Comparison of ENCODE assay signal across 12 cellular contexts in the genomic region with DNA sequence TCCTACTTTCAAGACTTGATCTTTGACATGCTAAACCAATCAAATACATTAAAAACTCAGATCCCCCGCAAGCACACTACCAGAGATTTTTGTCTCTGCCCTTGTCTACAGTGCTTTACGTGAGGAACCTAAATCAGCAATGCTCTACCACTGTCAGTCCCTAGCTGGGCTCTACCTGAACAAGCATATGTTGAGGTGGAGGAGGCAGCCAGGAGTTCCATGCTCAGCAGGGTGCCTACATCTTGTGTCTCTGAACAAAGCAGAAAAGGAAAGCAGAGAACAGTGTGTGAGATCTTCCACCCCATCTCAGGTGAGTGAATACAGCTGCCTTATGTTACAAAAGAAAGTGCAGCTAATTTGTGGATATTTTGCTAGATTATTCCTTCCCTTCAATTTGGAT.
DNase-seq lines count a peak whose midpoint lies in the region; ATAC-seq and TF ChIP-seq lines count a peak whose summit lies in the region.
"Had no signal": no experiment of that assay in that cellular context is flagged by ENCODE, and none has a peak within 500 bp of the region (broad histone marks: within the 10 kb centered on the region; RNA-seq: fewer than 3 reads in every experiment).

No MANE protein-coding gene starts in this region.

- H3K4me1 Mint-ChIP-seq in WTC11 (peaks cover 19% of the 10 kb centered on the region), progenitor cell of endocrine pancreas (ENCODE audit: low read depth) (peaks cover 3% of the 10 kb centered on the region)
- H3K4me1 Mint-ChIP-seq: CD14-positive monocyte; CD4-positive, alpha-beta memory T cell had no signal

- TF ChIP-seq CTCF in WTC11 (IDR thresholded peaks at IDR 0.05) (no peak), progenitor cell of endocrine pancreas (IDR thresholded peaks at IDR 0.05; ENCODE audit: unreplicated experiment) (no peak)

- CTCF ChIA-PET in WTC11 (lab: Charles Lee) = interaction anchor here (0.6 kb wide), 1 partner anchor 17 kb away, joined by 5 read pairs; no protein-coding TSS in a partner anchor

- H3K36me3 Mint-ChIP-seq in WTC11 (no peaks in the 10 kb centered on the region), progenitor cell of endocrine pancreas (ENCODE audit: insufficient read depth) (no peaks in the 10 kb centered on the region)
- H3K36me3 Mint-ChIP-seq: CD14-positive monocyte; CD4-positive, alpha-beta memory T cell had no signal

- peak; percentile 70 for ATAC-seq in WTC11

- H3K9me3 Mint-ChIP-seq in WTC11 = no peaks in the 10 kb centered on the region; the same call in 1 of the 2 replicates
- no peaks in the 10 kb centered on the region for H3K9me3 Mint-ChIP-seq in progenitor cell of endocrine pancreas (ENCODE audit: low read depth)

- H3K27ac Mint-ChIP-seq in WTC11 (no peak overlapping the region), progenitor cell of endocrine pancreas (no peak overlapping the region)
- H3K27ac Mint-ChIP-seq: CD14-positive monocyte; CD4-positive, alpha-beta memory T cell had no signal

- no peaks in the 10 kb centered on the region for H3K27me3 Mint-ChIP-seq in WTC11 (ENCODE audit: low read depth)
- no peaks in the 10 kb centered on the region for H3K27me3 Mint-ChIP-seq in progenitor cell of endocrine pancreas

- H3K4me3 Mint-ChIP-seq in WTC11 (no peak overlapping the region), progenitor cell of endocrine pancreas (ENCODE audit: low read depth) (no peak overlapping the region)
- H3K4me3 Mint-ChIP-seq: CD14-positive monocyte; CD4-positive, alpha-beta memory T cell had no signal

- POLR2A ChIA-PET in WTC11 (lab: Charles Lee) = no interaction called here

- DNase-seq in NCI-H2171 treated with DMSO at 0.1 percent for 48 hours (lab: John Stamatoyannopoulos, UW) (peak; percentile 41), NCI-H2171 (lab: John Stamatoyannopoulos, UW) (no peak), WTC11 (ENCODE audit: low spot score) (no peak), iPS DF 4.7 (ENCODE audit: extremely low read depth, low spot score) (peak; percentile 7), NCI-H146 (lab: John Stamatoyannopoulos, UW) (no peak), progenitor cell of endocrine pancreas (ENCODE audit: low spot score, unreplicated experiment) (no peak)
- no peak for DNase-seq in activated T-cell treated with anti-CD3 and anti-CD28 coated beads, Interleukin-2, amount 50 U/mL, for 1 hour
- DNase-seq: 8988T; CD4-positive, alpha-beta memory T cell; DMS79 treated with DMSO at 0.1 percent for 48 hours; HCEC 1CT had no signal

TF ChIP-seq in WTC11, 78 proteins besides CTCF, POLR2A, EP300 and RAD21:
- TF ChIP-seq CREM (CRISPR knock-in tag; IDR thresholded peaks at IDR 0.05) = no peak
- TF ChIP-seq HMGA2 (CRISPR knock-in tag; IDR thresholded peaks at IDR 0.05) = no peak
- no peak for TF ChIP-seq FOXJ3 (CRISPR knock-in tag; IDR thresholded peaks at IDR 0.05; ENCODE audit: borderline replicate concordance)
- no peak for TF ChIP-seq ZBTB21 (CRISPR knock-in tag; IDR thresholded peaks at IDR 0.05; ENCODE audit: borderline replicate concordance)
- TF ChIP-seq PRRX2 (CRISPR knock-in tag; IDR thresholded peaks at IDR 0.05) = no peak
- no peak for TF ChIP-seq TCF7 (CRISPR knock-in tag; IDR thresholded peaks at IDR 0.05; ENCODE audit: low read depth)
- no peak for TF ChIP-seq KAT7 (CRISPR knock-in tag; IDR thresholded peaks at IDR 0.05; ENCODE audit: borderline replicate concordance)
- no peak for TF ChIP-seq IRF2 (CRISPR knock-in tag; IDR thresholded peaks at IDR 0.05; ENCODE audit: borderline replicate concordance, low read depth)
- no peak for TF ChIP-seq ATF3 (CRISPR knock-in tag; conservative IDR thresholded peaks at IDR 0.05)
- TF ChIP-seq, protein P1, sequence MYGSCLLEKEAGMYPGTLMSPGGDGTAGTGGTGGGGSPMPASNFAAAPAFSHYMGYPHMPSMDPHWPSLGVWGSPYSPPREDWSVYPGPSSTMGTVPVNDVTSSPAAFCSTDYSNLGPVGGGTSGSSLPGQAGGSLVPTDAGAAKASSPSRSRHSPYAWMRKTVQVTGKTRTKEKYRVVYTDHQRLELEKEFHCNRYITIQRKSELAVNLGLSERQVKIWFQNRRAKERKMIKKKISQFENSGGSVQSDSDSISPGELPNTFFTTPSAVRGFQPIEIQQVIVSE (CRISPR knock-in tag; IDR thresholded peaks at IDR 0.05; ENCODE audit: borderline replicate concordance) = no peak
- TF ChIP-seq NFYB (CRISPR knock-in tag; conservative IDR thresholded peaks at IDR 0.05; ENCODE audit: low read depth) = no peak
- no peak for TF ChIP-seq ZNF396 (CRISPR knock-in tag; IDR thresholded peaks at IDR 0.05; ENCODE audit: borderline replicate concordance)
- TF ChIP-seq USF2 (CRISPR knock-in tag; IDR thresholded peaks at IDR 0.05) = no peak
- TF ChIP-seq ZNF317 (CRISPR knock-in tag; IDR thresholded peaks at IDR 0.05; ENCODE audit: borderline replicate concordance, low read depth) = no peak

Comparison
In these comparisons a context has a peak if more than half of its experiments do, and no peak if none do; other contexts are left out.
1. DNase-seq: peak in NCI-H2171 treated with DMSO at 0.1 percent for 48 hours (single experiment) and iPS DF 4.7 (single experiment); none in NCI-H2171 (single experiment), WTC11 (single experiment), NCI-H146 (single experiment), progenitor cell of endocrine pancreas (single experiment) and activated T-cell treated with anti-CD3 and anti-CD28 coated beads, Interleukin-2, amount 50 U/mL, for 1 hour (single experiment).